Comparison of ENCODE assay signal across 11 cellular contexts in the genomic region with DNA sequence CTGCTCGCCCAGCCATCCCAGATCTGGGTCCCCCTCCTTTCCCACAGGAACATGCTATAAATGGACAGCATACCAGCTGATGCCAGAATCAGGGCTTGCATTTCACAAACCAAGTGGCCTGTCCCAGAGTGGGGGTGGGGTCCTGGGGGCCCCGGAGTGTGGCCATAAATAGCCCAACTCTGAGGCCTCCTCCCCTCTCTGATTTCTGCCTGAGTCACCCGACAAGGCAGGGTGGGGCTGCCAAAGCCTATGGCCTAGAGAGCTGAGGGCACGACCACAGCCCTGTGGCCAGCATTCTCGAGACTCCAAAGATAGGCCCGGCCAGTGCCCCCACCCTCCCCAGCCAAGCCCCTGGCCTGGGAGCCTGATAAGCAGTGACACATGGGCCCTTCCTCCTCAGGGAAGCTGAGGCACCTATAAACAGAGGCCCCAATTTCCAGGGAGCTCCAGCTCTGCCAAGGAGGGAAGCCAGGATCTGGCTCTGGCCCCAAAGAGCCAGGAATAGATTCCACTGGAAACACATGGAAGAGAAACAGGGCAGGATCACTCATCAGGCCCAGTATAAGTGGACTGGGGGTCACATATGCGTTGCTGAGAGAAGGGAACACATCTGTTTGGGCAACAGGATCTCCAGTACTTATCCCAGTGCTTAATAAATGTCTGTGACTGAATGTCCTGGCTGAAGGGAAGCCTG. TPM values are rescaled to one million over a fixed set of nuclear protein-coding genes. Genes with fewer than 3 reads are reported as not detected.
DNase-seq lines count a peak whose midpoint lies in the region; ATAC-seq and TF ChIP-seq lines count a peak whose summit lies in the region.
"Had no signal": no experiment of that assay in that cellular context is flagged by ENCODE, and none has a peak within 500 bp of the region (broad histone marks: within the 10 kb centered on the region; RNA-seq: fewer than 3 reads in every experiment).

No MANE protein-coding gene starts in this region.

- no peaks in the 10 kb centered on the region for H3K9me3 ChIP-seq in PC-9 (ENCODE audit: insufficient read depth, low read depth)
- no peaks in the 10 kb centered on the region for H3K9me3 ChIP-seq in fibroblast of lung (ENCODE audit: control insufficient read depth, insufficient read depth, low read depth, low read length)

- H3K9me3 Mint-ChIP-seq in osteocyte (ENCODE audit: unreplicated experiment) (no peaks in the 10 kb centered on the region), CD14-positive monocyte (no peaks in the 10 kb centered on the region)
- H3K9me3 Mint-ChIP-seq: activated T-helper 17 cell treated with anti-CD3 and anti-CD28 coated beads, Interleukin-2, amount 50 U/mL, for 72 hours; CD8-positive, alpha-beta T cell had no signal

- H3K27ac ChIP-seq in PC-9: peak overlapping the region; percentile 58
- H3K27ac ChIP-seq in fibroblast of lung (ENCODE audit: insufficient read depth, low read length): peak overlapping the region; percentile 84

- H3K36me3 ChIP-seq in PC-9 (ENCODE audit: low read depth) (no peaks in the 10 kb centered on the region), fibroblast of lung (ENCODE audit: control insufficient read depth, insufficient read depth, low read length) (no peaks in the 10 kb centered on the region)

- H3K4me2 ChIP-seq in PC-9 (peak overlapping the region; percentile 64), fibroblast of lung (ENCODE audit: extremely low read depth, insufficient read depth, low read length) (peak overlapping the region; percentile 3)

- peaks cover 15% of the 10 kb centered on the region for H3K4me1 Mint-ChIP-seq in osteocyte (ENCODE audit: unreplicated experiment)
- no peaks in the 10 kb centered on the region for H3K4me1 Mint-ChIP-seq in CD14-positive monocyte
- H3K4me1 Mint-ChIP-seq: activated T-helper 17 cell treated with anti-CD3 and anti-CD28 coated beads, Interleukin-2, amount 50 U/mL, for 72 hours had no signal

- H3K27ac Mint-ChIP-seq in osteocyte (ENCODE audit: unreplicated experiment) (peak overlapping the region; percentile 83), CD14-positive monocyte (peak overlapping the region in 1 of 7 donors; percentile 19)
- H3K27ac Mint-ChIP-seq: activated T-helper 17 cell treated with anti-CD3 and anti-CD28 coated beads, Interleukin-2, amount 50 U/mL, for 72 hours; CD8-positive, alpha-beta T cell had no signal

- no peaks in the 10 kb centered on the region for H4K20me1 ChIP-seq in PC-9 (ENCODE audit: insufficient read depth)
- H4K20me1 ChIP-seq in fibroblast of lung (ENCODE audit: control insufficient read depth, extremely low read depth, insufficient read depth, low read length): no peaks in the 10 kb centered on the region

- DNase-seq in AG09309 (ENCODE audit: low read depth) (peak; percentile 63), PC-9 (peak; percentile 75 to 77), fibroblast of lung (ENCODE audit: low read depth in 2 of 2) (peak; percentile 81 to 97), osteocyte (ENCODE audit: extremely low spot score, unreplicated experiment) (peak; percentile 86), NCI-H345 treated with DMSO at 0.1 percent for 48 hours (lab: John Stamatoyannopoulos, UW; ENCODE audit: unreplicated experiment) (no peak), CD14-positive monocyte (ENCODE audit: low spot score) (no peak)
- no peak for DNase-seq in activated CD4-positive, alpha-beta T cell treated with anti-CD3 and anti-CD28 coated beads for 4 hours
- DNase-seq: CD8-positive, alpha-beta T cell; SHP77 treated with DMSO at 0.1 percent for 48 hours had no signal

- H3K9ac ChIP-seq in fibroblast of lung (ENCODE audit: insufficient read depth, low read length): no peak overlapping the region

- H2AFZ ChIP-seq in PC-9 (peak overlapping the region; percentile 22; the same call in 1 of the 2 replicates), fibroblast of lung (ENCODE audit: low read length) (peak overlapping the region; percentile 6)

- POLR2A ChIA-PET in PC-9 (lab: Charles Lee; ENCODE audit: unreplicated experiment): interaction anchor here (0.5 kb wide), 1 partner anchor 12 kb away, joined by 5 read pairs; no protein-coding TSS in a partner anchor

- H3K36me3 Mint-ChIP-seq in osteocyte (ENCODE audit: unreplicated experiment) (no peaks in the 10 kb centered on the region), CD14-positive monocyte (no peaks in the 10 kb centered on the region)
- H3K36me3 Mint-ChIP-seq: CD8-positive, alpha-beta T cell had no signal

- no peaks in the 10 kb centered on the region for H3K27me3 ChIP-seq in PC-9 (ENCODE audit: insufficient read depth, low read depth)
- H3K27me3 ChIP-seq in fibroblast of lung (ENCODE audit: control insufficient read depth, insufficient read depth, low read length): no peaks in the 10 kb centered on the region

- H3K4me1 ChIP-seq in PC-9 (replicated peaks; ENCODE audit: insufficient read depth): peaks cover 21% of the 10 kb centered on the region
- H3K4me1 ChIP-seq in fibroblast of lung (ENCODE audit: control insufficient read depth, extremely low read depth, insufficient read depth, low read length): peaks cover 15% of the 10 kb centered on the region

- H3K4me3 ChIP-seq in AG09309 (ENCODE audit: control insufficient read depth, low read depth, low read length) (no peak overlapping the region), PC-9 (no peak overlapping the region), fibroblast of lung (replicated peaks in 1 of 4; ENCODE audit: control extremely low read depth in 1 of 4, insufficient read depth in 1 of 4, low read depth in 3 of 4, low read length in 4 of 4) (no peak overlapping the region)

- no TSS peak for BruUV-seq in PC-9 (replicated peaks; lab: Mats Ljungman, UMichigan)

- intact Hi-C loops in PC-9 (cut with micrococcal nuclease; ENCODE audit: unreplicated experiment) (no loop called here), CD14-positive monocyte (cut with micrococcal nuclease) (no loop called here)

- ATAC-seq in HG03159 (IDR thresholded peaks at IDR 0.05; ENCODE audit: unreplicated experiment): no peak
- ATAC-seq: activated T-helper 17 cell treated with anti-CD3 and anti-CD28 coated beads, Interleukin-2, amount 50 U/mL, for 72 hours; CD8-positive, alpha-beta T cell had no signal

- H3K9me2 ChIP-seq in PC-9 (ENCODE audit: insufficient read depth): no peaks in the 10 kb centered on the region

- H3F3A ChIP-seq in PC-9 (ENCODE audit: insufficient read depth, low read depth): peaks cover 8% of the 10 kb centered on the region; the same call in 1 of the 2 replicates

- H3K4me3 Mint-ChIP-seq in osteocyte (ENCODE audit: unreplicated experiment) (no peak overlapping the region), CD14-positive monocyte (no peak overlapping the region)
- H3K4me3 Mint-ChIP-seq: activated T-helper 17 cell treated with anti-CD3 and anti-CD28 coated beads, Interleukin-2, amount 50 U/mL, for 72 hours; CD8-positive, alpha-beta T cell had no signal

- CTCF ChIA-PET in PC-9 (lab: Charles Lee): interaction anchor here (0.5 to 0.7 kb wide), 2 partner anchors 13 to 1764 kb away, joined by 5 to 6 read pairs; no protein-coding TSS in a partner anchor

- H3K79me2 ChIP-seq in PC-9 (ENCODE audit: low read depth) (no peaks in the 10 kb centered on the region), fibroblast of lung (ENCODE audit: control insufficient read depth, insufficient read depth, low read length) (no peaks in the 10 kb centered on the region)

- no peaks in the 10 kb centered on the region for H3K27me3 Mint-ChIP-seq in osteocyte (ENCODE audit: unreplicated experiment)
- H3K27me3 Mint-ChIP-seq in CD14-positive monocyte (ENCODE audit: low read depth in 3 of 3): peaks cover 1 to 2% (median 1%) of the 10 kb centered on the region in 3 donors
- H3K27me3 Mint-ChIP-seq: activated T-helper 17 cell treated with anti-CD3 and anti-CD28 coated beads, Interleukin-2, amount 50 U/mL, for 72 hours had no signal

- TF ChIP-seq CTCF in AG09309 (IDR thresholded peaks at IDR 0.05; ENCODE audit: control insufficient read depth, insufficient read depth, low read depth, low read length, missing control alignments): no peak
- no peak for TF ChIP-seq CTCF in PC-9 (conservative IDR thresholded peaks at IDR 0.05)
- no peak for TF ChIP-seq CTCF in fibroblast of lung (conservative IDR thresholded peaks at IDR 0.05 in 1 of 2, IDR thresholded peaks at IDR 0.05 in 1 of 2; ENCODE audit: low read depth in 1 of 2, low read length in 2 of 2)
- TF ChIP-seq CTCF in osteocyte (IDR thresholded peaks at IDR 0.05): no peak
- TF ChIP-seq CTCF in CD14-positive monocyte (IDR thresholded peaks at IDR 0.05): no peak

RNA-seq across cellular contexts. Expression of a gene that starts 20.3 kb away (rescaled TPM):
- total RNA-seq in PC-9 (2021): 7.6 and 10.1 TPM in 2 replicates
- total RNA-seq in fibroblast of lung: 28.8 and 46.6 TPM in 2 replicates
- 17.2 and 18.2 TPM in 2 replicates for polyA plus RNA-seq in fibroblast of lung
- polyA plus RNA-seq in fibroblast of lung (2012): 25.6 and 29.4 TPM in 2 replicates
- 36.6 and 41.3 TPM in 2 replicates for polyA minus RNA-seq in fibroblast of lung (ENCODE audit: low replicate concordance)
- total RNA-seq in osteocyte: 28.9 and 33.8 TPM in 2 replicates
- polyA plus RNA-seq in CD14-positive monocyte: under 1 TPM; 0.56 to 0.93 TPM

RNA-seq across cellular contexts. Expression of a gene that starts 22.0 kb away (rescaled TPM):
- total RNA-seq in PC-9 (2021) (39.7 and 45.3 TPM in 2 replicates), fibroblast of lung (17.5 and 23.8 TPM in 2 replicates), osteocyte (25.1 and 25.3 TPM in 2 replicates)
- polyA plus RNA-seq in fibroblast of lung (22.4 and 29.1 TPM in 2 replicates), CD14-positive monocyte (10 to 100 TPM; 24.4 to 25.5 TPM)
- 18.1 and 27.3 TPM in 2 replicates for polyA plus RNA-seq in fibroblast of lung (2012)
- 12.8 and 26.6 TPM in 2 replicates for polyA minus RNA-seq in fibroblast of lung (ENCODE audit: low replicate concordance)

Comparison
In these comparisons a context has a peak if more than half of its experiments do, and no peak if none do; other contexts are left out.
1. DNase-seq: peak in AG09309 (single experiment), PC-9 (2 of 2), fibroblast of lung (2 of 2) and osteocyte (single experiment); none in NCI-H345 treated with DMSO at 0.1 percent for 48 hours (single experiment), activated CD4-positive, alpha-beta T cell treated with anti-CD3 and anti-CD28 coated beads for 4 hours (0 of 2) and CD14-positive monocyte (single experiment).